23 cellular contexts compared by ENCODE assay signal in the genomic region with DNA sequence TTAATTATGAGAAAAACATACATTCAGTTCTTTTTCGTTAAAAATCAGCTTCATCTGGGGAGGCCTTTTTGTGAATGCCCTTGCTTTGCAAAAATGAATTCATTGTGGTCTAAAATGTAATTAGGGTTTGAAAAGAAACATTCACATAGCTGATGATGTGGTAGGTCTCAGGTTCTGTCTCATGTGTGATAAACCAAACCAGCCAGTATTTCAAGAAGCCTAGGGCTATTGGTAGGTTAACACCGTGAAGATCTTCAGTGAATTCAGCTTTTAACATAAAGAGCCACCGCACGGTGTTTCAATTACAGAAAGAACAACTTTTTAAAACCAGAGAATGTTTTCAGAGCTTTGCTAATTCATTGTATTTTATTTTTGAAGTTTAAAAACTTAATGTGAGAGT. TPM values are rescaled to one million over a fixed set of nuclear protein-coding genes. Genes with fewer than 3 reads are reported as not detected.
DNase-seq lines count a peak whose midpoint lies in the region; ATAC-seq and TF ChIP-seq lines count a peak whose summit lies in the region.
"Had no signal": no experiment of that assay in that cellular context is flagged by ENCODE, and none has a peak within 500 bp of the region (broad histone marks: within the 10 kb centered on the region; RNA-seq: fewer than 3 reads in every experiment).

No MANE protein-coding gene starts in this region.

- no peaks in the 10 kb centered on the region for H3K4me1 Mint-ChIP-seq in activated T-helper 17 cell treated with anti-CD3 and anti-CD28 coated beads, Interleukin-2, amount 50 U/mL, for 72 hours
- peaks cover 45% of the 10 kb centered on the region for H3K4me1 Mint-ChIP-seq in type B pancreatic cell (ENCODE audit: unreplicated experiment)

- CTCF ChIA-PET in mammary epithelial cell (lab: Charles Lee; ENCODE audit: low non-redundant PET), result no interaction called here

- no peaks in the 10 kb centered on the region for H3K9me3 ChIP-seq in breast epithelium
- no peaks in the 10 kb centered on the region for H3K9me3 ChIP-seq in mammary epithelial cell (replicated peaks; ENCODE audit: insufficient read depth, low read length)
- H3K9me3 ChIP-seq: BLaER1, SJCRH30 had no signal

- H3K36me3 Mint-ChIP-seq in activated T-helper 17 cell treated with anti-CD3 and anti-CD28 coated beads, Interleukin-2, amount 50 U/mL, for 72 hours (ENCODE audit: low read depth), result peaks cover 71% of the 10 kb centered on the region
- H3K36me3 Mint-ChIP-seq in type B pancreatic cell, result peaks cover 67% of the 10 kb centered on the region

- H4K20me1 ChIP-seq in mammary epithelial cell (ENCODE audit: insufficient read depth, low read length), result no peaks in the 10 kb centered on the region

- dilution Hi-C loops in mammary epithelial cell (cut with HindIII; ENCODE audit: low sequenced_read_pairs), result no loop called here

- in situ Hi-C loops in mammary epithelial cell (cut with MboI; ENCODE audit: low sequenced_read_pairs in 2 of 2), result no loop called here

- H3K27ac Mint-ChIP-seq in activated T-helper 17 cell treated with anti-CD3 and anti-CD28 coated beads, Interleukin-2, amount 50 U/mL, for 72 hours, result peak overlapping the region; percentile 25
- H3K27ac Mint-ChIP-seq in type B pancreatic cell, result peak overlapping the region; percentile 66
- H3K27ac Mint-ChIP-seq: CD4-positive, CD25-positive, alpha-beta regulatory T cell had no signal

- BruUV-seq in mammary epithelial cell (replicated peaks; lab: Mats Ljungman, UMichigan), result no TSS peak

- H3K4me3 ChIP-seq in breast epithelium (no peak overlapping the region), mammary epithelial cell (replicated peaks in 1 of 3; ENCODE audit: insufficient read depth in 1 of 3, low read depth in 2 of 3, low read length in 3 of 3) (no peak overlapping the region)
- H3K4me3 ChIP-seq: BLaER1, PC-9, SJCRH30 had no signal

- H3K4me2 ChIP-seq in mammary epithelial cell (ENCODE audit: insufficient read depth, low read depth, low read length), result no peak overlapping the region
- H3K4me2 ChIP-seq: BLaER1, PC-9 had no signal

- H3K9me3 Mint-ChIP-seq in activated T-helper 17 cell treated with anti-CD3 and anti-CD28 coated beads, Interleukin-2, amount 50 U/mL, for 72 hours, result no peaks in the 10 kb centered on the region
- no peaks in the 10 kb centered on the region for H3K9me3 Mint-ChIP-seq in type B pancreatic cell
- H3K9me3 Mint-ChIP-seq: CD4-positive, CD25-positive, alpha-beta regulatory T cell had no signal

- H3K36me3 ChIP-seq in breast epithelium (peaks cover 14% of the 10 kb centered on the region), mammary epithelial cell (ENCODE audit: insufficient read depth, low read length) (peaks cover 31% of the 10 kb centered on the region)

- no peak overlapping the region for H3K4me3 Mint-ChIP-seq in activated T-helper 17 cell treated with anti-CD3 and anti-CD28 coated beads, Interleukin-2, amount 50 U/mL, for 72 hours
- H3K4me3 Mint-ChIP-seq in type B pancreatic cell, result peak overlapping the region; percentile 19
- H3K4me3 Mint-ChIP-seq: CD4-positive, CD25-positive, alpha-beta regulatory T cell had no signal

- peaks cover 34% of the 10 kb centered on the region for H3K79me2 ChIP-seq in mammary epithelial cell (ENCODE audit: insufficient read depth, low read length)

- no peak for DNase-seq in breast epithelium (ENCODE audit: low spot score in 2 of 2)
- no peak for DNase-seq in mammary epithelial cell
- no peak for DNase-seq in foreskin keratinocyte
- DNase-seq in type B pancreatic cell (ENCODE audit: extremely low spot score, unreplicated experiment), result no peak
- no peak for DNase-seq in H4 (ENCODE audit: low spot score)
- no peak for DNase-seq in NCI-H345 treated with DMSO at 0.1 percent for 48 hours (lab: John Stamatoyannopoulos, UW; ENCODE audit: unreplicated experiment)
- DNase-seq: CD4-positive, CD25-positive, alpha-beta regulatory T cell; DMS153; DND-41; H7; Karpas-422; NCI-H1092 treated with DMSO at 0.1 percent for 48 hours; NCI-H1436; NCI-H187 treated with DMSO at 0.1 percent for 48 hours; NCI-H446; NCI-H524 treated with DMSO at 0.1 percent for 48 hours; NCI-H774; PC-9; SJCRH30 had no signal

- H3K9ac ChIP-seq in mammary epithelial cell (ENCODE audit: insufficient read depth, low read length), result no peak overlapping the region
- H3K9ac ChIP-seq: BLaER1 had no signal

- no peak overlapping the region for H2AFZ ChIP-seq in mammary epithelial cell (ENCODE audit: low read depth, low read length)
- H2AFZ ChIP-seq: PC-9 had no signal

- TF ChIP-seq POLR2A in breast epithelium (IDR thresholded peaks at IDR 0.05), result no peak

- H3K27me3 ChIP-seq in breast epithelium (no peaks in the 10 kb centered on the region), mammary epithelial cell (ENCODE audit: insufficient read depth, low read length) (no peaks in the 10 kb centered on the region), foreskin keratinocyte (no peaks in the 10 kb centered on the region)
- H3K27me3 ChIP-seq: BLaER1, SJCRH30 had no signal

- H3K4me1 ChIP-seq in breast epithelium (no peaks in the 10 kb centered on the region), mammary epithelial cell (ENCODE audit: insufficient read depth, low read length) (peaks cover 6% of the 10 kb centered on the region), foreskin keratinocyte (no peaks in the 10 kb centered on the region)
- H3K4me1 ChIP-seq: SJCRH30 had no signal

- no peak for TF ChIP-seq CTCF in breast epithelium (IDR thresholded peaks at IDR 0.05)
- TF ChIP-seq CTCF in mammary epithelial cell (conservative IDR thresholded peaks at IDR 0.05 in 1 of 2, IDR thresholded peaks at IDR 0.05 in 1 of 2; ENCODE audit: extremely low read depth in 1 of 2, insufficient read depth in 1 of 2, low read depth in 1 of 2, low read length in 2 of 2), result no peak
- TF ChIP-seq CTCF in foreskin keratinocyte (conservative IDR thresholded peaks at IDR 0.05), result no peak
- no peak for TF ChIP-seq CTCF in type B pancreatic cell (conservative IDR thresholded peaks at IDR 0.05)

- H3K27me3 Mint-ChIP-seq in activated T-helper 17 cell treated with anti-CD3 and anti-CD28 coated beads, Interleukin-2, amount 50 U/mL, for 72 hours, result no peaks in the 10 kb centered on the region
- H3K27me3 Mint-ChIP-seq in type B pancreatic cell, result no peaks in the 10 kb centered on the region
- H3K27me3 Mint-ChIP-seq: CD4-positive, CD25-positive, alpha-beta regulatory T cell had no signal

- 63% methylated on average over 4 of the region's 4 CpGs for WGBS in mammary epithelial cell (ENCODE audit: low coverage, missing lambda C conversion rate)

- ATAC-seq in activated T-helper 17 cell treated with anti-CD3 and anti-CD28 coated beads, Interleukin-2, amount 50 U/mL, for 72 hours (replicated peaks), result no peak
- peak; percentile 17 for ATAC-seq in foreskin keratinocyte
- ATAC-seq: HepG2, Right ventricle myocardium inferior had no signal

- intact Hi-C loops in breast epithelium (cut with DNase I; ENCODE audit: low total_unique reads), result no loop called here
- intact Hi-C loops in mammary epithelial cell (cut with micrococcal nuclease), result no loop called here

- H3K27ac ChIP-seq in breast epithelium (peak overlapping the region; percentile 3 to 36), mammary epithelial cell (ENCODE audit: insufficient read depth, low read depth, low read length) (no peak overlapping the region), foreskin keratinocyte (peak overlapping the region; percentile 5)
- H3K27ac ChIP-seq: BLaER1, PC-9, SJCRH30 had no signal

RNA-seq across cellular contexts. Expression of gene CTNNB1, which starts 41.9 kb away (rescaled TPM):
- total RNA-seq in breast epithelium (100 to 1,000 TPM; 419 to 687 (median 617) TPM), mammary epithelial cell (1,000 to 10,000 TPM in 1 of 2 donors, 100 to 1,000 TPM in 1; 543 to 1,542 TPM), foreskin keratinocyte (438 and 461 TPM in 2 replicates), type B pancreatic cell (ENCODE audit: low replicate concordance) (438 and 471 TPM in 2 replicates)
- polyA plus RNA-seq in mammary epithelial cell (562 TPM), foreskin keratinocyte (135 and 150 TPM in 2 replicates)
- 3,655 TPM for polyA minus RNA-seq in mammary epithelial cell
- 100 to 1,000 TPM; 109 to 150 TPM for total RNA-seq in activated T-helper 17 cell treated with anti-CD3 and anti-CD28 coated beads, Interleukin-2, amount 50 U/mL, for 72 hours
- 262 and 315 TPM in 2 replicates for total RNA-seq in H4 (2014; rRNA removed; shearing (Covaris generic))
